14 cellular contexts compared by ENCODE assay signal in the genomic region with DNA sequence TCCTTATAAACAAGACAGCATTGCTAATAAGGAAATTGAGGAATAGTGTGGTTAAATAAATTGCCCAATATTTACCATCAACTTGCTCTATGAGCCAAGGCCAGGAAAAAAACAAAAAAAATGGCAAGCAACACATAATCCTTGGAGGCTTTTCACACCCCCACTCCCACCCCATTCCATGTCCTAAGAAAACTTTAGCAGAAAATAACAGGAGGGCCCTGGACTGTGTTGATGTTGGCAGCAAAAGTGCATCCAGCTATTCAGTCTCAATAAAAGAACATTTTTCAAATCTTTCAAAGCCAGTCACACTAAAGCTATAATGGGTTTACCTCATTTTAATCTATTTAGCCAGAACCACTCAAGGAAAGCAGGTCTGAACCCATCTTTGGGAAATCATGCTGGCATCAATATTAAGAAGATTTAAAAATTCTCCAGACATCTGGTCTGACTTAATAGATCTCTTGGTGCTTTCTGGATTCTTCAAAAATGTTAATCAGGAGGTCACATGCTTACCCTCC. TPM values are rescaled to one million over a fixed set of nuclear protein-coding genes. Genes with fewer than 3 reads are reported as not detected.
DNase-seq lines count a peak whose midpoint lies in the region; ATAC-seq lines count a peak whose summit lies in the region.
"Had no signal": no experiment of that assay in that cellular context is flagged by ENCODE, and none has a peak within 500 bp of the region (broad histone marks: within the 10 kb centered on the region; RNA-seq: fewer than 3 reads in every experiment).

No MANE protein-coding gene starts in this region.

- H3K9me3 ChIP-seq in right cardiac atrium (ENCODE audit: control insufficient read depth, low read length): no peaks in the 10 kb centered on the region
- H3K9me3 ChIP-seq: BLaER1 treated with 17β-estradiol and CSF1 and Interleukin-3, amounts not matched to agents 10 nM and 100 nM; SJSA1 had no signal

- peak; percentile 62 for ATAC-seq in Right ventricle myocardium superior (ENCODE audit: poor library complexity)
- peak; percentile 69 to 94 for ATAC-seq in right cardiac atrium
- ATAC-seq in GM18909 (IDR thresholded peaks at IDR 0.05; ENCODE audit: poor library complexity, unreplicated experiment): no peak
- ATAC-seq in HG02571 (IDR thresholded peaks at IDR 0.05; ENCODE audit: unreplicated experiment): no peak
- ATAC-seq in GM19023 (IDR thresholded peaks at IDR 0.05; ENCODE audit: unreplicated experiment): no peak

- intact Hi-C loops in Right ventricle myocardium superior (cut with DNase I) (no loop called here), cardiac septum (cut with DNase I) (no loop called here), right cardiac atrium (cut with DNase I) (no loop called here)

- H3K4me1 ChIP-seq in right cardiac atrium (ENCODE audit: control insufficient read depth, insufficient read depth, low read length): peaks cover 12% of the 10 kb centered on the region
- H3K4me1 ChIP-seq: SJSA1 had no signal

- DNase-seq in Right ventricle myocardium superior: no peak
- no peak for DNase-seq in cardiac septum (ENCODE audit: low spot score)
- peak; percentile 95 for DNase-seq in amniotic epithelial cell (ENCODE audit: low read depth)
- DNase-seq in right cardiac atrium: peak in 1 of 3 donors; percentile 65
- no peak for DNase-seq in NCI-H1694 (lab: John Stamatoyannopoulos, UW)
- DNase-seq: activated CD4-positive, alpha-beta T cell treated with anti-CD3 and anti-CD28 coated beads for 4 hours; MV-4-11; NCI-H510A had no signal

- H3K27ac ChIP-seq in right cardiac atrium (ENCODE audit: low read length): no peak overlapping the region
- H3K27ac ChIP-seq: HL-60, SJSA1 had no signal

- H3K27me3 ChIP-seq in right cardiac atrium (ENCODE audit: control insufficient read depth, insufficient read depth): no peaks in the 10 kb centered on the region
- H3K27me3 ChIP-seq: BLaER1 treated with 17β-estradiol and CSF1 and Interleukin-3, amounts not matched to agents 10 nM and 100 nM; SJSA1 had no signal

- H3K4me3 ChIP-seq in right cardiac atrium (ENCODE audit: low read length): no peak overlapping the region
- H3K4me3 ChIP-seq: BLaER1 treated with 17β-estradiol and CSF1 and Interleukin-3, amounts not matched to agents 10 nM and 100 nM; SJSA1 had no signal

RNA-seq across cellular contexts. Expression of gene STK17B, which starts 34.6 kb away (rescaled TPM):
- total RNA-seq in Right ventricle myocardium superior (6.1 TPM), cardiac septum (4.0 TPM), right cardiac atrium (1 to 10 TPM; 6.9 to 8.1 (median 7.2) TPM)
- 3.7 TPM for polyA plus RNA-seq in right cardiac atrium

Comparison
In these comparisons a context has a peak if more than half of its experiments do, and no peak if none do; other contexts are left out.
1. ATAC-seq: peak in Right ventricle myocardium superior (single experiment) and right cardiac atrium (2 of 2); none in GM18909 (single experiment), HG02571 (single experiment) and GM19023 (single experiment).